Comparison of ENCODE assay signal across 16 cellular contexts in genomic region chr2:45004569-45005181, GRCh38. TPM values are rescaled to one million over a fixed set of nuclear protein-coding genes. Genes with fewer than 3 reads are reported as not detected.
DNase-seq lines count a peak whose midpoint lies in the region; ATAC-seq and TF ChIP-seq lines count a peak whose summit lies in the region.
"Had no signal": no experiment of that assay in that cellular context is flagged by ENCODE, and none has a peak within 500 bp of the region (broad histone marks: within the 10 kb centered on the region; RNA-seq: fewer than 3 reads in every experiment).

No MANE protein-coding gene starts in this region.

- intact Hi-C loops in heart left ventricle (cut with DNase I) (no loop called here), Right ventricle myocardium superior (cut with DNase I) (no loop called here)

- H3K4me3 ChIP-seq in heart left ventricle (peak overlapping the region in 8 of 12 donors; percentile 10 to 30 (median 22)), endodermal cell (ENCODE audit: low read length) (peak overlapping the region; percentile 78), mesodermal cell (ENCODE audit: extremely low read depth, insufficient read depth, low read length, poor library complexity, severe bottlenecking) (peak overlapping the region; percentile 8), thoracic aorta (peak overlapping the region; percentile 11)

- H3K36me3 ChIP-seq in heart left ventricle: no peaks in the 10 kb centered on the region
- H3K36me3 ChIP-seq in endodermal cell (ENCODE audit: control insufficient read depth, insufficient read depth, low read length): no peaks in the 10 kb centered on the region
- no peaks in the 10 kb centered on the region for H3K36me3 ChIP-seq in mesodermal cell (ENCODE audit: control insufficient read depth, insufficient read depth, low read length)
- H3K36me3 ChIP-seq in thoracic aorta: peaks cover 7% of the 10 kb centered on the region
- H3K36me3 ChIP-seq: neutrophil had no signal

- H3K27me3 ChIP-seq in heart left ventricle (peaks cover 62 to 99% (median 90%) of the 10 kb centered on the region in 9 donors), endodermal cell (ENCODE audit: control insufficient read depth, insufficient read depth, low read length, poor library complexity, severe bottlenecking) (peaks cover 100% of the 10 kb centered on the region), thoracic aorta (replicated peaks; ENCODE audit: insufficient read depth) (peaks cover 8% of the 10 kb centered on the region)

- peak overlapping the region; percentile 58 for H3K4me3 Mint-ChIP-seq in endodermal cell
- no peak overlapping the region for H3K4me3 Mint-ChIP-seq in T-helper 2 cell treated with Interferon-gamma antibody and Interleukin-4, amounts not matched to agents 5 μg/mL and 100 μg/mL, for 36 hours

- no peaks in the 10 kb centered on the region for H3K36me3 Mint-ChIP-seq in endodermal cell (ENCODE audit: low read depth)
- peaks cover 2% of the 10 kb centered on the region for H3K36me3 Mint-ChIP-seq in T-helper 2 cell treated with Interferon-gamma antibody and Interleukin-4, amounts not matched to agents 5 μg/mL and 100 μg/mL, for 36 hours (ENCODE audit: low read depth)

- no peaks in the 10 kb centered on the region for H3K9me3 Mint-ChIP-seq in endodermal cell
- no peaks in the 10 kb centered on the region for H3K9me3 Mint-ChIP-seq in T-helper 2 cell treated with Interferon-gamma antibody and Interleukin-4, amounts not matched to agents 5 μg/mL and 100 μg/mL, for 36 hours

- no peak for TF ChIP-seq POLR2A in heart left ventricle (IDR thresholded peaks at IDR 0.05)

- H3K27ac Mint-ChIP-seq in endodermal cell: no peak overlapping the region
- H3K27ac Mint-ChIP-seq in T-helper 2 cell treated with Interferon-gamma antibody and Interleukin-4, amounts not matched to agents 5 μg/mL and 100 μg/mL, for 36 hours: no peak overlapping the region

- no peak for ATAC-seq in heart left ventricle
- ATAC-seq in Right ventricle myocardium superior (ENCODE audit: poor library complexity): no peak
- ATAC-seq in thoracic aorta (ENCODE audit: insufficient number of reproducible peaks, low FRiP score, low read depth): no peak
- no peak for ATAC-seq in GM18861 (IDR thresholded peaks at IDR 0.05; ENCODE audit: unreplicated experiment)
- ATAC-seq in HG03565 (IDR thresholded peaks at IDR 0.05; ENCODE audit: unreplicated experiment): no peak

- H3K9ac ChIP-seq in endodermal cell (ENCODE audit: extremely low read depth, low read length, poor library complexity, severe bottlenecking): no peak overlapping the region
- H3K9ac ChIP-seq: SK-N-SH had no signal

- peaks cover 97% of the 10 kb centered on the region for H3K27me3 Mint-ChIP-seq in endodermal cell (ENCODE audit: insufficient read depth)
- peaks cover 90% of the 10 kb centered on the region for H3K27me3 Mint-ChIP-seq in T-helper 2 cell treated with Interferon-gamma antibody and Interleukin-4, amounts not matched to agents 5 μg/mL and 100 μg/mL, for 36 hours (ENCODE audit: low read depth)

- peaks cover 4 to 64% (median 29%) of the 10 kb centered on the region in 12 donors for H3K4me1 ChIP-seq in heart left ventricle
- peaks cover 4% of the 10 kb centered on the region for H3K4me1 ChIP-seq in endodermal cell (ENCODE audit: control insufficient read depth, insufficient read depth, low read length)
- peaks cover 5% of the 10 kb centered on the region for H3K4me1 ChIP-seq in mesodermal cell (ENCODE audit: control insufficient read depth, insufficient read depth, low read length, poor library complexity, severe bottlenecking)
- peaks cover 7 to 37% of the 10 kb centered on the region in 2 donors for H3K4me1 ChIP-seq in thoracic aorta (ENCODE audit: control insufficient read depth in 1 of 2, low read depth in 2 of 2)

- no peak for TF ChIP-seq CTCF in heart left ventricle (IDR thresholded peaks at IDR 0.05)
- no peak for TF ChIP-seq CTCF in endodermal cell (conservative IDR thresholded peaks at IDR 0.05)
- TF ChIP-seq CTCF in thoracic aorta (IDR thresholded peaks at IDR 0.05): no peak

- DNase-seq in heart left ventricle: no peak
- no peak for DNase-seq in Right ventricle myocardium superior
- peak; percentile 85 for DNase-seq in endodermal cell
- DNase-seq in thoracic aorta (ENCODE audit: low spot score): no peak
- no peak for DNase-seq in T-helper 2 cell treated with Interferon-gamma antibody and Interleukin-4, amounts not matched to agents 5 μg/mL and 100 μg/mL, for 36 hours (ENCODE audit: low spot score)
- DNase-seq: activated CD4-positive, alpha-beta T cell treated with anti-CD3 and anti-CD28 coated beads for 4 hours; activated naive CD4-positive, alpha-beta T cell treated with Interleukin-2 at 50 U/mL for 16 hours; hypothalamus; NCI-H146; stimulated activated CD4-positive, alpha-beta T cell treated with anti-CD3 and anti-CD28 coated beads, Interleukin-1b, Interleukin-23, amount 100 ng/mL, for 48 hours had no signal

- H3K4me1 Mint-ChIP-seq in endodermal cell: peaks cover 23% of the 10 kb centered on the region
- peaks cover 15% of the 10 kb centered on the region for H3K4me1 Mint-ChIP-seq in T-helper 2 cell treated with Interferon-gamma antibody and Interleukin-4, amounts not matched to agents 5 μg/mL and 100 μg/mL, for 36 hours (ENCODE audit: low read depth)

- H3K27ac ChIP-seq in heart left ventricle (no peak overlapping the region), endodermal cell (ENCODE audit: low read depth, low read length) (no peak overlapping the region), mesodermal cell (ENCODE audit: low read depth, low read length, severe bottlenecking) (no peak overlapping the region), thoracic aorta (no peak overlapping the region)
- H3K27ac ChIP-seq: neutrophil had no signal

- H3K9me3 ChIP-seq in heart left ventricle: no peaks in the 10 kb centered on the region
- H3K9me3 ChIP-seq in endodermal cell (ENCODE audit: control insufficient read depth, low read length): no peaks in the 10 kb centered on the region
- H3K9me3 ChIP-seq in mesodermal cell (ENCODE audit: control insufficient read depth, low read length): no peaks in the 10 kb centered on the region
- no peaks in the 10 kb centered on the region for H3K9me3 ChIP-seq in thoracic aorta
- H3K9me3 ChIP-seq: neutrophil, SK-N-SH had no signal

- 13 to 23% (median 16%) methylated on average over 30 to 43 of the region's 43 CpGs for WGBS in heart left ventricle, 4 donors
- WGBS in endodermal cell (ENCODE audit: insufficient coverage in 1 of 2, insufficient read length in 1 of 2), 2 experiments: 0 to 1% methylated on average over 7 to 40 of the region's 43 CpGs
- WGBS in mesodermal cell (ENCODE audit: insufficient coverage in 2 of 2), 2 experiments: 0 to 2% methylated on average over 30 to 34 of the region's 43 CpGs

RNA-seq across cellular contexts. Expression of gene SIX2, which starts 4.6 kb away (rescaled TPM):
- total RNA-seq in heart left ventricle (1 to 10 TPM in 3 of 9 donors, under 1 TPM in 6; 0.32 to 1.8 (median 0.61) TPM), Right ventricle myocardium superior (0.65 TPM), endodermal cell (not detected), thoracic aorta (10 to 100 TPM in 1 of 2 donors, 1 to 10 TPM in 1; 6.6 to 13.5 TPM)
- 1 to 10 TPM in 1 of 2 donors, under 1 TPM in 1; 0.99 to 2.0 TPM for polyA plus RNA-seq in heart left ventricle
- 1.8 TPM for polyA plus RNA-seq in endodermal cell (2013, experiment 1 of 2)
- 1.4 TPM for polyA plus RNA-seq in endodermal cell (2013, experiment 2 of 2)
- polyA plus RNA-seq in mesodermal cell (2013, experiment 1 of 2): 0.33 TPM
- polyA plus RNA-seq in mesodermal cell (2013, experiment 2 of 2): 0.20 TPM
- total RNA-seq: dermis microvascular lymphatic vessel endothelial cell had no signal

Comparison
In these comparisons a context has a peak if more than half of its experiments do, and no peak if none do; other contexts are left out.
1. H3K4me3 ChIP-seq: peak in every context shown above with its lines; median percentile 78 in endodermal cell; 22 in heart left ventricle; 11 in thoracic aorta; 8 in mesodermal cell.